ENCODE assay signal across 26 cellular contexts in genomic region chr11:17767301-17767885, GRCh38. TPM values are rescaled to one million over a fixed set of nuclear protein-coding genes. Genes with fewer than 3 reads are reported as not detected.
DNase-seq lines count a peak whose midpoint lies in the region; ATAC-seq and TF ChIP-seq lines count a peak whose summit lies in the region.
"Had no signal": no experiment of that assay in that cellular context is flagged by ENCODE, and none has a peak within 500 bp of the region (broad histone marks: within the 10 kb centered on the region; RNA-seq: fewer than 3 reads in every experiment).

No MANE protein-coding gene starts in this region.

- H3K4me2 ChIP-seq in OCI-LY7 (ENCODE audit: low read length) = no peak overlapping the region

- H4K20me1 ChIP-seq in OCI-LY7 (ENCODE audit: insufficient read depth, low read length) = no peaks in the 10 kb centered on the region

- no peaks in the 10 kb centered on the region for H3K4me1 ChIP-seq in OCI-LY7 (ENCODE audit: insufficient read depth, low read length, poor library complexity, severe bottlenecking)
- H3K4me1 ChIP-seq: foreskin keratinocyte, uterus had no signal

- no peak overlapping the region for H3K27ac ChIP-seq in OCI-LY7 (ENCODE audit: low read depth, low read length, poor library complexity, severe bottlenecking)
- H3K27ac ChIP-seq: epithelial cell of prostate, foreskin keratinocyte, SJCRH30, uterus had no signal

- H3K9me2 ChIP-seq in OCI-LY7 (ENCODE audit: insufficient read depth, low read length) = no peaks in the 10 kb centered on the region

- H3K9me3 ChIP-seq in OCI-LY7 (ENCODE audit: low read length) = no peaks in the 10 kb centered on the region
- H3K9me3 ChIP-seq: SJCRH30, uterus had no signal

- intact Hi-C loops in OCI-LY7 (cut with micrococcal nuclease; ENCODE audit: unreplicated experiment) = no loop called here

- TF ChIP-seq CTCF in AG10803 (conservative IDR thresholded peaks at IDR 0.05; ENCODE audit: low read length) (no peak), OCI-LY7 (conservative IDR thresholded peaks at IDR 0.05; ENCODE audit: low read length) (no peak)

- no peak overlapping the region for H2AFZ ChIP-seq in OCI-LY7 (ENCODE audit: low read length)

- POLR2A ChIA-PET in OCI-LY7 (lab: Charles Lee) = interaction anchor here (0.7 to 0.9 kb wide), 3 partner anchors 14 to 1812 kb away, joined by 3 to 4 read pairs (median 3); no protein-coding TSS in a partner anchor

- no peak overlapping the region for H3K4me3 ChIP-seq in AG10803 (ENCODE audit: low read length)
- H3K4me3 ChIP-seq in OCI-LY7 (ENCODE audit: low read depth, low read length, poor library complexity, severe bottlenecking) = no peak overlapping the region
- H3K4me3 ChIP-seq: SJCRH30, uterus had no signal

- no peak for ATAC-seq in GM18858 (IDR thresholded peaks at IDR 0.05; ENCODE audit: unreplicated experiment)
- ATAC-seq: activated T-helper 17 cell treated with anti-CD3 and anti-CD28 coated beads, Interleukin-2, amount 50 U/mL, for 72 hours; foreskin keratinocyte; left ventricle myocardium superior had no signal

- peak; percentile 16 for DNase-seq in AG10803 (ENCODE audit: low read depth)
- peak; percentile 55 for DNase-seq in D341Med (ENCODE audit: low spot score)
- DNase-seq in OCI-LY7 (ENCODE audit: low spot score) = peak; percentile 24
- DNase-seq in myocyte (ENCODE audit: low read depth) = peak; percentile 15
- no peak for DNase-seq in activated T-cell treated with anti-CD3 and anti-CD28 coated beads, Interleukin-2, amount 50 U/mL, for 1 hour
- no peak for DNase-seq in midbrain (lab: John Stamatoyannopoulos, UW)
- DNase-seq: activated CD4-positive, alpha-beta T cell treated with anti-CD3 and anti-CD28 coated beads, Interleukin-2, amount 10 ng/mL, durations not matched to agents 24 days and 14 days; activated naive CD8-positive, alpha-beta T cell treated with anti-CD3 and anti-CD28 coated beads for 36 hours; cerebellar nuclear complex; DMS79 treated with DMSO at 0.1 percent for 48 hours; foreskin keratinocyte; HFFc6; hippocampal formation; Kasumi-1; left ventricle myocardium superior; NCI-H1092; NCI-H774; substantia nigra; uterus had no signal

- BruUV-seq in OCI-LY7 (replicated peaks; lab: Mats Ljungman, UMichigan) = no TSS peak

- no peaks in the 10 kb centered on the region for H3K36me3 ChIP-seq in OCI-LY7 (ENCODE audit: insufficient read depth, low read length)
- H3K36me3 ChIP-seq: uterus had no signal

- CTCF ChIA-PET in OCI-LY7 (lab: Charles Lee; ENCODE audit: unreplicated experiment) = no interaction called here

- no peaks in the 10 kb centered on the region for H3K79me2 ChIP-seq in OCI-LY7 (ENCODE audit: insufficient read depth, low read depth, low read length)

RNA-seq across cellular contexts. Expression of gene KCNC1, which starts 32.8 kb away (rescaled TPM):
- not detected in 2 replicates for total RNA-seq in OCI-LY7 (2014; rRNA removed; shearing (Covaris generic))
- total RNA-seq in OCI-LY7 (2022) (not detected in 2 replicates), myocyte (0.27 and 0.57 TPM in 2 replicates)
- polyA plus RNA-seq in myocyte (2012) = 0.54 TPM
- total RNA-seq: activated CD4-positive, alpha-beta T cell treated with anti-CD3 and anti-CD28 coated beads, Interleukin-2, amount 10 ng/mL, durations not matched to agents 24 days and 14 days; activated naive CD8-positive, alpha-beta T cell treated with anti-CD3 and anti-CD28 coated beads for 36 hours; activated T-helper 17 cell treated with anti-CD3 and anti-CD28 coated beads, Interleukin-2, amount 50 U/mL, for 72 hours; CD8-positive, alpha-beta memory T cell; foreskin keratinocyte; HFFc6; left ventricle myocardium superior; T-helper 1 cell treated with Interleukin-12 subunit alpha and Interleukin-12 subunit beta and Interleukin-4 antibody, amounts not matched to agents 30 ng/mL and 1 ng/mL, for 36 hours had no signal
- polyA plus RNA-seq: CD8-positive, alpha-beta memory T cell; foreskin keratinocyte had no signal

RNA-seq across cellular contexts. Expression of gene MYOD1, which starts 48.0 kb away (rescaled TPM):
- not detected in 2 replicates for total RNA-seq in OCI-LY7 (2014; rRNA removed; shearing (Covaris generic))
- total RNA-seq in OCI-LY7 (2022) (not detected in 2 replicates), myocyte (398 and 510 TPM in 2 replicates)
- 97.5 TPM for polyA plus RNA-seq in myocyte (2012)
- total RNA-seq: activated CD4-positive, alpha-beta T cell treated with anti-CD3 and anti-CD28 coated beads, Interleukin-2, amount 10 ng/mL, durations not matched to agents 24 days and 14 days; activated naive CD8-positive, alpha-beta T cell treated with anti-CD3 and anti-CD28 coated beads for 36 hours; activated T-helper 17 cell treated with anti-CD3 and anti-CD28 coated beads, Interleukin-2, amount 50 U/mL, for 72 hours; CD8-positive, alpha-beta memory T cell; foreskin keratinocyte; HFFc6; left ventricle myocardium superior; progenitor cell of endocrine pancreas; T-helper 1 cell treated with Interleukin-12 subunit alpha and Interleukin-12 subunit beta and Interleukin-4 antibody, amounts not matched to agents 30 ng/mL and 1 ng/mL, for 36 hours; uterus had no signal
- polyA plus RNA-seq: CD8-positive, alpha-beta memory T cell; foreskin keratinocyte had no signal

Comparison
In these comparisons a context has a peak if more than half of its experiments do, and no peak if none do; other contexts are left out.
1. DNase-seq: peak in AG10803 (single experiment), D341Med (single experiment), OCI-LY7 (single experiment) and myocyte (single experiment); none in activated T-cell treated with anti-CD3 and anti-CD28 coated beads, Interleukin-2, amount 50 U/mL, for 1 hour (single experiment) and midbrain (single experiment).
2. RNA of gene MYOD1, which starts 48.0 kb away (total RNA-seq): 398 to 510 TPM in myocyte; not detected in OCI-LY7; every median in the first group is over 100 times any median in the second.